In genomic region chr15:66785637-66786036, GRCh38 we compare ENCODE assay signal across 1 cellular context.
TF ChIP-seq lines count a peak whose summit lies in the region.

No MANE protein-coding gene starts in this region.

TF ChIP-seq in SK-N-SH treated with all-trans-retinoic acid at 6 μM for 48 hours, 23 proteins besides CTCF, POLR2A, EP300 and RAD21 (continued from another document):
- TF ChIP-seq RARB (CRISPR knock-in tag; IDR thresholded peaks at IDR 0.05), result no peak
- TF ChIP-seq CREB5 (CRISPR knock-in tag; IDR thresholded peaks at IDR 0.05; ENCODE audit: low read depth), result no peak
- TF ChIP-seq CSRNP3 (CRISPR knock-in tag; IDR thresholded peaks at IDR 0.05), result no peak
- no peak for TF ChIP-seq ZNF8 (CRISPR knock-in tag; IDR thresholded peaks at IDR 0.05)
- no peak for TF ChIP-seq ISL1 (CRISPR knock-in tag; IDR thresholded peaks at IDR 0.05)
- TF ChIP-seq SNAI2 (CRISPR knock-in tag; IDR thresholded peaks at IDR 0.05), result no peak
- no peak for TF ChIP-seq POU6F1 (CRISPR knock-in tag; IDR thresholded peaks at IDR 0.05; ENCODE audit: borderline replicate concordance, low read depth)
TF ChIP-seq in SK-N-SH treated with all-trans-retinoic acid at 6 μM for 48 hours: peak in this region for 0.
